Comparison of ENCODE assay signal across 2 cellular contexts in the genomic region with DNA sequence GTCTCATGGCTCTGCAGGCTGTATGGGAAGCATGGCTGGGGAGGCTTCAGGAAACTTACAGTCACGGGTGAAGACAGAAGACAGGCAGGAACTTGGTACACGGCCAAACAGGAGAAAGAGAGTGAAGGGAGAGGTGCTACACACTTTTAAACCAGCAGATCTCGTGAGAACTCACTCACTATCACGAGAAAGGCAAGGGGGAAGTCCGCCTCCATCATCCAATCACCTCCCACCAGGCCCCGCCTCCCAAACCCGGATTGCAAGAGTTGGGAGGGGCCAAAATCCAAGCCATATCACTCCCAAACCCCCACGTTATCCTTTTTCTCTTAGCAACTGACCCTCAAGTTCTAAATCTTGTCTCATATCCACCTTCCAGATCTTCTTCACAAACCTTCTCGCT.
TF ChIP-seq lines count a peak whose summit lies in the region.

No MANE protein-coding gene starts in this region.

TF ChIP-seq in HepG2, 621 proteins besides CTCF, POLR2A, EP300 and RAD21 (continued from another document):
- TF ChIP-seq, protein P1, sequence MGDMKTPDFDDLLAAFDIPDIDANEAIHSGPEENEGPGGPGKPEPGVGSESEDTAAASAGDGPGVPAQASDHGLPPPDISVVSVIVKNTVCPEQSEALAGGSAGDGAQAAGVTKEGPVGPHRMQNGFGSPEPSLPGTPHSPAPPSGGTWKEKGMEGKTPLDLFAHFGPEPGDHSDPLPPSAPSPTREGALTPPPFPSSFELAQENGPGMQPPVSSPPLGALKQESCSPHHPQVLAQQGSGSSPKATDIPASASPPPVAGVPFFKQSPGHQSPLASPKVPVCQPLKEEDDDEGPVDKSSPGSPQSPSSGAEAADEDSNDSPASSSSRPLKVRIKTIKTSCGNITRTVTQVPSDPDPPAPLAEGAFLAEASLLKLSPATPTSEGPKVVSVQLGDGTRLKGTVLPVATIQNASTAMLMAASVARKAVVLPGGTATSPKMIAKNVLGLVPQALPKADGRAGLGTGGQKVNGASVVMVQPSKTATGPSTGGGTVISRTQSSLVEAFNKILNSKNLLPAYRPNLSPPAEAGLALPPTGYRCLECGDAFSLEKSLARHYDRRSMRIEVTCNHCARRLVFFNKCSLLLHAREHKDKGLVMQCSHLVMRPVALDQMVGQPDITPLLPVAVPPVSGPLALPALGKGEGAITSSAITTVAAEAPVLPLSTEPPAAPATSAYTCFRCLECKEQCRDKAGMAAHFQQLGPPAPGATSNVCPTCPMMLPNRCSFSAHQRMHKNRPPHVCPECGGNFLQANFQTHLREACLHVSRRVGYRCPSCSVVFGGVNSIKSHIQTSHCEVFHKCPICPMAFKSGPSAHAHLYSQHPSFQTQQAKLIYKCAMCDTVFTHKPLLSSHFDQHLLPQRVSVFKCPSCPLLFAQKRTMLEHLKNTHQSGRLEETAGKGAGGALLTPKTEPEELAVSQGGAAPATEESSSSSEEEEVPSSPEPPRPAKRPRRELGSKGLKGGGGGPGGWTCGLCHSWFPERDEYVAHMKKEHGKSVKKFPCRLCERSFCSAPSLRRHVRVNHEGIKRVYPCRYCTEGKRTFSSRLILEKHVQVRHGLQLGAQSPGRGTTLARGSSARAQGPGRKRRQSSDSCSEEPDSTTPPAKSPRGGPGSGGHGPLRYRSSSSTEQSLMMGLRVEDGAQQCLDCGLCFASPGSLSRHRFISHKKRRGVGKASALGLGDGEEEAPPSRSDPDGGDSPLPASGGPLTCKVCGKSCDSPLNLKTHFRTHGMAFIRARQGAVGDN (CRISPR knock-in tag; IDR thresholded peaks at IDR 0.05), result no peak
- TF ChIP-seq TBX3 (IDR thresholded peaks at IDR 0.05; ENCODE audit: borderline replicate concordance) (no peak), ZNF253 (CRISPR knock-in tag; IDR thresholded peaks at IDR 0.05; ENCODE audit: borderline replicate concordance) (no peak)

TF ChIP-seq in WTC11, 78 proteins besides CTCF, POLR2A, EP300 and RAD21 (continued from another document):
- TF ChIP-seq, protein P2, sequence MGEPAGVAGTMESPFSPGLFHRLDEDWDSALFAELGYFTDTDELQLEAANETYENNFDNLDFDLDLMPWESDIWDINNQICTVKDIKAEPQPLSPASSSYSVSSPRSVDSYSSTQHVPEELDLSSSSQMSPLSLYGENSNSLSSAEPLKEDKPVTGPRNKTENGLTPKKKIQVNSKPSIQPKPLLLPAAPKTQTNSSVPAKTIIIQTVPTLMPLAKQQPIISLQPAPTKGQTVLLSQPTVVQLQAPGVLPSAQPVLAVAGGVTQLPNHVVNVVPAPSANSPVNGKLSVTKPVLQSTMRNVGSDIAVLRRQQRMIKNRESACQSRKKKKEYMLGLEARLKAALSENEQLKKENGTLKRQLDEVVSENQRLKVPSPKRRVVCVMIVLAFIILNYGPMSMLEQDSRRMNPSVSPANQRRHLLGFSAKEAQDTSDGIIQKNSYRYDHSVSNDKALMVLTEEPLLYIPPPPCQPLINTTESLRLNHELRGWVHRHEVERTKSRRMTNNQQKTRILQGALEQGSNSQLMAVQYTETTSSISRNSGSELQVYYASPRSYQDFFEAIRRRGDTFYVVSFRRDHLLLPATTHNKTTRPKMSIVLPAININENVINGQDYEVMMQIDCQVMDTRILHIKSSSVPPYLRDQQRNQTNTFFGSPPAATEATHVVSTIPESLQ (CRISPR knock-in tag; IDR thresholded peaks at IDR 0.05), result no peak
- no peak for TF ChIP-seq HMGA2 (CRISPR knock-in tag; IDR thresholded peaks at IDR 0.05)
